Comparison of ENCODE assay signal across 16 cellular contexts in genomic region chr15:60928987-60929386, GRCh38.
A peak's percentile ranks its signal among the peaks of the same experiment; 100 is the strongest.
DNase-seq lines count a peak whose midpoint lies in the region; ATAC-seq and TF ChIP-seq lines count a peak whose summit lies in the region.
"Had no signal": no experiment of that assay in that cellular context is flagged by ENCODE, and none has a peak within 500 bp of the region (broad histone marks: within the 10 kb centered on the region; RNA-seq: fewer than 3 reads in every experiment).

No MANE protein-coding gene starts in this region.

- no peaks in the 10 kb centered on the region for H3K36me3 Mint-ChIP-seq in chondrocyte (ENCODE audit: low read depth)
- H3K36me3 Mint-ChIP-seq: CD14-positive monocyte had no signal

- no peak overlapping the region for H3K4me3 Mint-ChIP-seq in chondrocyte (ENCODE audit: unreplicated experiment)
- H3K4me3 Mint-ChIP-seq: CD14-positive monocyte; T-helper 1 cell treated with Interleukin-12 subunit alpha and Interleukin-12 subunit beta and Interleukin-4 antibody, amounts not matched to agents 30 μg/mL and 1 μg/mL, for 36 hours had no signal

- no peaks in the 10 kb centered on the region for H3K27me3 Mint-ChIP-seq in chondrocyte (ENCODE audit: low read depth)

- H3K4me1 Mint-ChIP-seq in chondrocyte (ENCODE audit: low read depth) = peaks cover 3% of the 10 kb centered on the region

- no peak for ATAC-seq in GM19463 (IDR thresholded peaks at IDR 0.05; ENCODE audit: unreplicated experiment)

- no peak for TF ChIP-seq CTCF in chondrocyte (IDR thresholded peaks at IDR 0.05)

- H3K27ac Mint-ChIP-seq in chondrocyte (ENCODE audit: unreplicated experiment) = no peak overlapping the region
- H3K27ac Mint-ChIP-seq: CD14-positive monocyte; T-helper 1 cell treated with Interleukin-12 subunit alpha and Interleukin-12 subunit beta and Interleukin-4 antibody, amounts not matched to agents 30 μg/mL and 1 μg/mL, for 36 hours had no signal

- no peaks in the 10 kb centered on the region for H3K9me3 Mint-ChIP-seq in chondrocyte (ENCODE audit: low read depth)
- H3K9me3 Mint-ChIP-seq: T-helper 1 cell treated with Interleukin-12 subunit alpha and Interleukin-12 subunit beta and Interleukin-4 antibody, amounts not matched to agents 30 μg/mL and 1 μg/mL, for 36 hours had no signal

- DNase-seq in COR-L47 (lab: John Stamatoyannopoulos, UW) (peak; percentile 72), NCI-H1105 treated with DMSO at 0.1 percent for 48 hours (lab: John Stamatoyannopoulos, UW) (peak; percentile 50), NCI-H2171 treated with DMSO at 0.1 percent for 48 hours (lab: John Stamatoyannopoulos, UW) (peak; percentile 73), left kidney (ENCODE audit: low read depth, low spot score) (peak; percentile 56), chondrocyte (ENCODE audit: low spot score) (no peak)
- DNase-seq in activated CD8-positive, alpha-beta memory T cell treated with anti-CD3 and anti-CD28 coated beads for 24 hours = no peak
- DNase-seq: ACHN, AML-193, DMS153, NCI-H1694, NCI-H524, OCI-M1, SIG-M5 had no signal

Comparison
In these comparisons a context has a peak if more than half of its experiments do, and no peak if none do; other contexts are left out.
1. DNase-seq: peak in COR-L47 (single experiment), NCI-H1105 treated with DMSO at 0.1 percent for 48 hours (single experiment), NCI-H2171 treated with DMSO at 0.1 percent for 48 hours (single experiment) and left kidney (single experiment); none in activated CD8-positive, alpha-beta memory T cell treated with anti-CD3 and anti-CD28 coated beads for 24 hours (single experiment) and chondrocyte (single experiment).